ENCODE assay signal across 1 cellular context in genomic region chr9:102631559-102631958, GRCh38.
TF ChIP-seq lines count a peak whose summit lies in the region.

No MANE protein-coding gene starts in this region.

TF ChIP-seq in H1, 55 proteins besides CTCF, POLR2A, EP300 and RAD21 (continued from another document):
- no peak for TF ChIP-seq CBX8 (IDR thresholded peaks at IDR 0.05; ENCODE audit: borderline replicate concordance, low read depth, low read length)
TF ChIP-seq in H1: peak in this region for 0.
